ENCODE assay signal across 24 cellular contexts in genomic region chr14:93727917-93728650, GRCh38.
"Had no signal": no experiment of that assay in that cellular context is flagged by ENCODE, and none has a peak within 500 bp of the region (broad histone marks: within the 10 kb centered on the region; RNA-seq: fewer than 3 reads in every experiment).

No MANE protein-coding gene starts in this region.

- ATAC-seq: naive thymus-derived CD4-positive, alpha-beta T cell; natural killer cell; pancreas; psoas muscle; right cardiac atrium; right lobe of liver; stimulated activated effector memory CD8-positive, alpha-beta T cell treated with anti-CD3 and anti-CD28 coated beads, Interleukin-12 subunit alpha, Interleukin-12 subunit beta, amount 100 ng/mL, for 72 hours; stimulated activated naive B cell treated with anti-CD40 and anti-IgM and Interleukin-4, amounts not matched to agents 10 μg/mL and 1 μg/mL and 100 μg/mL, for 72 hours had no signal

- H3K4me2 ChIP-seq: neural progenitor cell had no signal

- H3K4me3 ChIP-seq: neural progenitor cell, pancreas, psoas muscle, right lobe of liver, sigmoid colon, stomach, thoracic aorta, thyroid gland, tibial nerve, upper lobe of left lung, uterus had no signal

- H3K27me3 ChIP-seq: neural progenitor cell, pancreas, right lobe of liver, sigmoid colon, stomach, thyroid gland, tibial nerve, upper lobe of left lung, uterus had no signal

- H3K9me3 ChIP-seq: pancreas, psoas muscle, right lobe of liver, sigmoid colon, stomach, thoracic aorta, thyroid gland, tibial nerve, upper lobe of left lung, uterus had no signal

- H3K4me1 ChIP-seq: pancreas, psoas muscle, right lobe of liver, sigmoid colon, uterus had no signal

- H3K27ac ChIP-seq: neural progenitor cell, pancreas, psoas muscle, right lobe of liver, sigmoid colon, stomach, thoracic aorta, thyroid gland, upper lobe of left lung, uterus had no signal

- H3K36me3 ChIP-seq: neural progenitor cell, pancreas, right lobe of liver, thoracic aorta, thyroid gland, upper lobe of left lung, uterus had no signal

- DNase-seq: naive thymus-derived CD4-positive, alpha-beta T cell; natural killer cell; occipital lobe; right lobe of liver; sigmoid colon; small intestine; stimulated activated CD4-positive, alpha-beta T cell treated with anti-CD3 and anti-CD28 coated beads, Interleukin-15, amount 100 ng/mL, for 24 hours; stimulated activated CD4-positive, alpha-beta T cell treated with anti-CD3 and anti-CD28 coated beads, Interleukin-2, amount 100 ng/mL, for 24 hours; stimulated activated CD4-positive, alpha-beta T cell treated with anti-CD3 and anti-CD28 coated beads, Interleukin-2, amount 100 ng/mL, for 48 hours; stimulated activated CD4-positive, alpha-beta T cell treated with anti-CD3 and anti-CD28 coated beads, Interleukin-4, amount 100 ng/mL, for 24 hours; stimulated activated naive B cell treated with anti-CD40 and anti-IgM and Interleukin-4, amounts not matched to agents 10 μg/mL and 1 μg/mL and 100 μg/mL, for 72 hours; stimulated activated naive CD4-positive, alpha-beta T cell treated with Interleukin-2 at 50 U/mL for 16 hours; stomach; thyroid gland; trophoblast cell; uterus had no signal

- H3K9ac ChIP-seq: neural progenitor cell had no signal
